ENCODE assay signal across 8 cellular contexts in genomic region chr3:138835177-138835757, GRCh38. TPM values are rescaled to one million over a fixed set of nuclear protein-coding genes. Genes with fewer than 3 reads are reported as not detected.
A peak's percentile ranks its signal among the peaks of the same experiment; 100 is the strongest.
DNase-seq lines count a peak whose midpoint lies in the region; ATAC-seq and TF ChIP-seq lines count a peak whose summit lies in the region.

No MANE protein-coding gene starts in this region.

- peak overlapping the region; percentile 90 for H3K4me3 Mint-ChIP-seq in neural progenitor cell

- peak; percentile 61 for DNase-seq in NCI-H748 treated with DMSO at 0.1 percent for 48 hours (lab: John Stamatoyannopoulos, UW)
- no peak for DNase-seq in NCI-H748 (lab: John Stamatoyannopoulos, UW; ENCODE audit: unreplicated experiment)
- DNase-seq in RWPE1 (ENCODE audit: low spot score), result no peak
- DNase-seq in erythroblast (lab: John Stamatoyannopoulos, UW), result no peak
- DNase-seq in neural progenitor cell (ENCODE audit: low spot score), result no peak
- DNase-seq in GF-D8 (lab: John Stamatoyannopoulos, UW), result no peak

- H3K9me3 Mint-ChIP-seq in neural progenitor cell, result peaks cover 4% of the 10 kb centered on the region

- peaks cover 12% of the 10 kb centered on the region for H3K36me3 Mint-ChIP-seq in neural progenitor cell

- peak overlapping the region; percentile 95 for H3K4me3 ChIP-seq in neural progenitor cell

- H3K36me3 ChIP-seq in neural progenitor cell, result no peaks in the 10 kb centered on the region

- no peaks in the 10 kb centered on the region for H3K9me3 ChIP-seq in neural progenitor cell (ENCODE audit: low read depth)

- H3K27ac ChIP-seq in RWPE1 (peak overlapping the region; percentile 94), neural progenitor cell (peak overlapping the region; percentile 97)

- H3K27me3 Mint-ChIP-seq in neural progenitor cell (ENCODE audit: insufficient read depth, low read depth), result peaks cover 6% of the 10 kb centered on the region

- TF ChIP-seq CTCF in RWPE1 (conservative IDR thresholded peaks at IDR 0.05; ENCODE audit: low read depth) (no peak), neural progenitor cell (IDR thresholded peaks at IDR 0.05) (no peak)

- CTCF ChIA-PET in RWPE1 (lab: Yijun Ruan, JAX), result interaction anchor here (1.2 kb wide), 1 partner anchor 62 kb away, joined by 5 read pairs; no protein-coding TSS in a partner anchor

- H3K4me1 Mint-ChIP-seq in neural progenitor cell, result peaks cover 13% of the 10 kb centered on the region

- POLR2A ChIA-PET in RWPE1 (lab: Yijun Ruan, JAX; ENCODE audit: low non-redundant PET), result no interaction called here

- no peak for ATAC-seq in HG02981 (IDR thresholded peaks at IDR 0.05; ENCODE audit: unreplicated experiment)
- no peak for ATAC-seq in GM21825 (IDR thresholded peaks at IDR 0.05; ENCODE audit: unreplicated experiment)

- peaks cover 40% of the 10 kb centered on the region for H3K79me2 ChIP-seq in neural progenitor cell (ENCODE audit: low read depth)

- peak overlapping the region; percentile 94 for H3K27ac Mint-ChIP-seq in neural progenitor cell

- peak overlapping the region; percentile 61 for H3K9ac ChIP-seq in neural progenitor cell

- no peaks in the 10 kb centered on the region for H3K27me3 ChIP-seq in neural progenitor cell

- H2AFZ ChIP-seq in neural progenitor cell (replicated peaks), result peak overlapping the region; percentile 63

- peak; percentile 70 for TF ChIP-seq POLR2A in erythroblast (IDR thresholded peaks at IDR 0.05; ENCODE audit: low read length)

- peaks cover 8% of the 10 kb centered on the region for H4K20me1 ChIP-seq in neural progenitor cell (ENCODE audit: low read depth)

- H3K4me1 ChIP-seq in neural progenitor cell, result peaks cover 12% of the 10 kb centered on the region

- peaks cover 30% of the 10 kb centered on the region for H3F3A ChIP-seq in neural progenitor cell (ENCODE audit: low read depth)

- H3K4me2 ChIP-seq in neural progenitor cell, result peak overlapping the region; percentile 79

RNA-seq across cellular contexts. Expression of gene PIK3CB, which starts 0.5 kb away (rescaled TPM):
- 11.1 and 17.7 TPM in 2 replicates for total RNA-seq in neural progenitor cell (ENCODE audit: low replicate concordance)
